Comparison of ENCODE assay signal across 24 cellular contexts in genomic region chr22:33518405-33518804, GRCh38.
"Had no signal": no experiment of that assay in that cellular context is flagged by ENCODE, and none has a peak within 500 bp of the region (broad histone marks: within the 10 kb centered on the region; RNA-seq: fewer than 3 reads in every experiment).

No MANE protein-coding gene starts in this region.

- H3K4me1 Mint-ChIP-seq: stimulated activated effector memory CD8-positive, alpha-beta T cell treated with anti-CD3 and anti-CD28 coated beads, Interleukin-12 subunit alpha, Interleukin-12 subunit beta, amount 100 ng/mL, for 72 hours had no signal

- H3K4me1 ChIP-seq: left lung, lower lobe of right lung, pancreas, prostate gland, thyroid gland, uterus had no signal

- ATAC-seq: naive thymus-derived CD4-positive, alpha-beta T cell; natural killer cell treated with Interleukin-12 subunit alpha and Interleukin-12 subunit beta and Interleukin-15 and Interleukin-18, amount 100 ng/mL, for 72 hours; stimulated activated effector memory CD8-positive, alpha-beta T cell treated with anti-CD3 and anti-CD28 coated beads, Interleukin-12 subunit alpha, Interleukin-12 subunit beta, amount 100 ng/mL, for 72 hours; stimulated activated naive CD8-positive, alpha-beta T cell treated with anti-CD3 and anti-CD28 coated beads, Interleukin-15, Interleukin-2, amounts not matched to agents 100 U/mL and 50 U/mL, for 24 hours had no signal

- H3K27ac ChIP-seq: left lung, lower lobe of right lung, pancreas, prostate gland, testis, thyroid gland had no signal

- H3K36me3 Mint-ChIP-seq: immature natural killer cell; naive thymus-derived CD4-positive, alpha-beta T cell; natural killer cell treated with Interleukin-12 subunit alpha and Interleukin-12 subunit beta and Interleukin-15 and Interleukin-18, amount 100 ng/mL, for 72 hours; stimulated activated effector memory CD8-positive, alpha-beta T cell treated with anti-CD3 and anti-CD28 coated beads, Interleukin-12 subunit alpha, Interleukin-12 subunit beta, amount 100 ng/mL, for 72 hours had no signal

- H3K9me3 ChIP-seq: lower lobe of right lung, mucosa of descending colon, pancreas, prostate gland, testis, thyroid gland, transverse colon had no signal

- FAIRE-seq: islet of Langerhans, kidney, pancreas had no signal

- H3K27me3 Mint-ChIP-seq: naive thymus-derived CD4-positive, alpha-beta T cell; natural killer cell treated with Interleukin-12 subunit alpha and Interleukin-12 subunit beta and Interleukin-15 and Interleukin-18, amount 100 ng/mL, for 72 hours had no signal

- H3K27me3 ChIP-seq: heart left ventricle, left lung, pancreas, spleen, stomach, testis, thyroid gland, transverse colon, uterus had no signal

- H3K9me3 Mint-ChIP-seq: natural killer cell treated with Interleukin-12 subunit alpha and Interleukin-12 subunit beta and Interleukin-15 and Interleukin-18, amount 100 ng/mL, for 72 hours had no signal

- H3K4me3 Mint-ChIP-seq: immature natural killer cell; naive thymus-derived CD4-positive, alpha-beta T cell; natural killer cell treated with Interleukin-12 subunit alpha and Interleukin-12 subunit beta and Interleukin-15 and Interleukin-18, amount 100 ng/mL, for 72 hours; stimulated activated effector memory CD8-positive, alpha-beta T cell treated with anti-CD3 and anti-CD28 coated beads, Interleukin-12 subunit alpha, Interleukin-12 subunit beta, amount 100 ng/mL, for 72 hours had no signal

- H3K36me3 ChIP-seq: left lung, lower lobe of right lung, pancreas, prostate gland, spleen, thyroid gland, transverse colon, uterus had no signal

- DNase-seq: immature natural killer cell; kidney; left colon; left lung; lower lobe of right lung; mucosa of descending colon; naive thymus-derived CD4-positive, alpha-beta T cell; retina; right cardiac atrium; spleen; stimulated activated CD4-positive, alpha-beta T cell treated with anti-CD3 and anti-CD28 coated beads, Interleukin-4, amount 100 ng/mL, for 24 hours; stimulated activated naive CD8-positive, alpha-beta T cell treated with anti-CD3 and anti-CD28 coated beads, Interleukin-15, Interleukin-2, amounts not matched to agents 100 U/mL and 50 U/mL, for 24 hours; stomach; thyroid gland; transverse colon had no signal

- H3K4me3 ChIP-seq: heart left ventricle, left lung, lower lobe of right lung, mucosa of descending colon, pancreas, prostate gland, skin epidermis, spleen, stomach, testis, thyroid gland, transverse colon, uterus had no signal

- H3K27ac Mint-ChIP-seq: immature natural killer cell; natural killer cell treated with Interleukin-12 subunit alpha and Interleukin-12 subunit beta and Interleukin-15 and Interleukin-18, amount 100 ng/mL, for 72 hours; stimulated activated effector memory CD8-positive, alpha-beta T cell treated with anti-CD3 and anti-CD28 coated beads, Interleukin-12 subunit alpha, Interleukin-12 subunit beta, amount 100 ng/mL, for 72 hours had no signal
